17 cellular contexts compared by ENCODE assay signal in the genomic region with DNA sequence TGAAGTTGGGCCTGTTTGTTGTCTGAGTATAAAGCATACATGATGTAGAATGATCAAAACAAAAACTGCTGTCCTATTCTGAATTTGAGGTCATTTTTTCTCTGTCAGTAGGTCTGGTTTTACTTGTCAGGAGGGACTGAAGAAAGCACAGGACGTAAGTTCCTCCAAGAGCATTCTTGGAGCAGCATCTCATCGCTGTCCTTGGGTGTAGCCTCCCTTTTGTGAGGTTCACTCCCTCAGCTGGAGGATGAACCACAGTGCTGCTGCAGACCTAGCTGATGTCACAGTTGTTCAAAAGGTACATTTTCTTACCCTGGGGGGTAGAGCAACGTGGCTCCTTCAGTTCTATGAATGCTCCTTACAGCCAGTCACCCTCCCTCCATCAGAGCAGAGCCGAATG.
A peak's percentile ranks its signal among the peaks of the same experiment; 100 is the strongest.
DNase-seq lines count a peak whose midpoint lies in the region; ATAC-seq and TF ChIP-seq lines count a peak whose summit lies in the region.
"Had no signal": no experiment of that assay in that cellular context is flagged by ENCODE, and none has a peak within 500 bp of the region (broad histone marks: within the 10 kb centered on the region; RNA-seq: fewer than 3 reads in every experiment).

No MANE protein-coding gene starts in this region.

- H4K20me1 ChIP-seq in IMR-90 (ENCODE audit: insufficient read depth, low read length), result no peaks in the 10 kb centered on the region
- H4K20me1 ChIP-seq: BLaER1 treated with 17β-estradiol and CSF1 and Interleukin-3, amounts not matched to agents 10 nM and 100 nM had no signal

- POLR2A ChIA-PET in IMR-90 (lab: Charles Lee; ENCODE audit: unreplicated experiment), result no interaction called here

- no peak overlapping the region for H3K27ac ChIP-seq in IMR-90 (ENCODE audit: insufficient read depth, low read length)
- H3K27ac ChIP-seq: 22Rv1; BLaER1 treated with 17β-estradiol and CSF1 and Interleukin-3, amounts not matched to agents 10 nM and 100 nM had no signal

- no TSS peak for BruUV-seq in IMR-90 (replicated peaks; lab: Mats Ljungman, UMichigan)

- H3K36me3 ChIP-seq in IMR-90 (ENCODE audit: control insufficient read depth, insufficient read depth, low read length), result no peaks in the 10 kb centered on the region

- intact Hi-C loops in IMR-90 (cut with micrococcal nuclease), result no loop called here

- H3K4me3 ChIP-seq in AG10803 (ENCODE audit: low read length), result no peak overlapping the region
- H3K4me3 ChIP-seq in IMR-90 (ENCODE audit: insufficient read depth, low read depth, low read length), result no peak overlapping the region
- no peak overlapping the region for H3K4me3 ChIP-seq in epithelial cell of esophagus (ENCODE audit: low read length)
- H3K4me3 ChIP-seq: BLaER1 treated with 17β-estradiol and CSF1 and Interleukin-3, amounts not matched to agents 10 nM and 100 nM had no signal

- in situ Hi-C loops in IMR-90 (cut with MboI; ENCODE audit: low sequenced_read_pairs), result no loop called here

- no peak for TF ChIP-seq RAD21 in IMR-90 (IDR thresholded peaks at IDR 0.05; ENCODE audit: low read length)

- H3K56ac ChIP-seq in IMR-90 (ENCODE audit: extremely low read depth, insufficient read depth, low read length), result no peak overlapping the region

- no peaks in the 10 kb centered on the region for H3K9me1 ChIP-seq in IMR-90 (ENCODE audit: insufficient read depth, low read length)

- no peak overlapping the region for H2BK5ac ChIP-seq in IMR-90 (ENCODE audit: low read depth, low read length, poor library complexity, severe bottlenecking)

- 100% methylated on average over 1 of the region's 4 CpGs; no CpG with 5 or more reads in 1 of the 2 experiments for WGBS in IMR-90 (ENCODE audit: extremely low coverage in 2 of 2, insufficient read length in 1 of 2), 2 experiments

- H3K79me1 ChIP-seq in IMR-90 (ENCODE audit: low read depth in 1 of 2, low read length in 2 of 2), result no peaks in the 10 kb centered on the region

- H3K18ac ChIP-seq in IMR-90 (ENCODE audit: low read depth, low read length), result no peak overlapping the region

- H2AK9ac ChIP-seq in IMR-90 (replicated peaks; ENCODE audit: low read depth, low read length, poor library complexity), result no peak overlapping the region

- no peaks in the 10 kb centered on the region for H3K4me1 ChIP-seq in IMR-90 (ENCODE audit: control insufficient read depth, insufficient read depth, low read length)

- no peak overlapping the region for H3K4me2 ChIP-seq in IMR-90 (ENCODE audit: low read depth, low read length)

- peak overlapping the region; percentile 40 for H2AFZ ChIP-seq in IMR-90 (replicated peaks; ENCODE audit: low read length, poor library complexity)

- ATAC-seq in IMR-90 (ENCODE audit: low read depth) (no peak), HG03097 (IDR thresholded peaks at IDR 0.05; ENCODE audit: low FRiP score, unreplicated experiment) (no peak)

- TF ChIP-seq POLR2A in IMR-90 (IDR thresholded peaks at IDR 0.05; ENCODE audit: low read depth, low read length), result no peak

- no peak overlapping the region for H3K14ac ChIP-seq in IMR-90 (replicated peaks; ENCODE audit: low read depth, low read length)

- no peaks in the 10 kb centered on the region for H3K9me3 ChIP-seq in IMR-90 (ENCODE audit: control insufficient read depth, insufficient read depth, low read length)

- no peak overlapping the region for H4K91ac ChIP-seq in IMR-90 (ENCODE audit: insufficient read depth, low read depth, low read length)

- H4K8ac ChIP-seq in IMR-90 (ENCODE audit: low read depth in 2 of 2, low read length in 2 of 2), result no peak overlapping the region

- no peak overlapping the region for H3K23ac ChIP-seq in IMR-90 (ENCODE audit: low read depth, low read length)

- H3K27me3 ChIP-seq in IMR-90 (ENCODE audit: control insufficient read depth, insufficient read depth, low read length), result no peaks in the 10 kb centered on the region
- H3K27me3 ChIP-seq: BLaER1 treated with 17β-estradiol and CSF1 and Interleukin-3, amounts not matched to agents 10 nM and 100 nM had no signal

- DNase-seq in AG10803 (ENCODE audit: low read depth) (peak; percentile 13), IMR-90 (no peak), epithelial cell of esophagus (ENCODE audit: low read depth) (peak; percentile 27), islet precursor cell (peak; percentile 55), NCI-H774 (lab: John Stamatoyannopoulos, UW) (no peak), T1000 (lab: John Stamatoyannopoulos, UW) (no peak)
- no peak for DNase-seq in activated naive CD4-positive, alpha-beta T cell treated with Interleukin-2 at 50 U/mL for 16 hours
- DNase-seq: AML-193; CD4-positive, alpha-beta T cell; DMS79; EL; HCEC 1CT; HFFc6; KG1 had no signal

- CTCF ChIA-PET in IMR-90 (lab: Yijun Ruan, JAX), result no interaction called here

- dilution Hi-C loops in IMR-90 (cut with HindIII; ENCODE audit: low sequenced_read_pairs, unreplicated experiment), result no loop called here

- H2BK20ac ChIP-seq in IMR-90 (ENCODE audit: low read depth, low read length), result no peak overlapping the region

- H3K4ac ChIP-seq in IMR-90 (ENCODE audit: low read depth, low read length), result peak overlapping the region; percentile 26; the same call in 1 of the 2 replicates

- H3K9ac ChIP-seq in IMR-90 (ENCODE audit: low read depth, low read length), result no peak overlapping the region
- H3K9ac ChIP-seq: BLaER1 treated with 17β-estradiol and CSF1 and Interleukin-3, amounts not matched to agents 10 nM and 100 nM had no signal

- no peak overlapping the region for H2BK15ac ChIP-seq in IMR-90 (ENCODE audit: low read depth, low read length)

- H4K5ac ChIP-seq in IMR-90 (ENCODE audit: low read depth, low read length), result no peak overlapping the region

- no peak overlapping the region for H2AK5ac ChIP-seq in IMR-90 (ENCODE audit: low read depth, low read length)

- no peak overlapping the region for H2BK120ac ChIP-seq in IMR-90 (ENCODE audit: low read depth, low read length)

- TF ChIP-seq CTCF in AG10803 (conservative IDR thresholded peaks at IDR 0.05; ENCODE audit: low read length) (no peak), IMR-90 (conservative IDR thresholded peaks at IDR 0.05; ENCODE audit: low read depth, low read length) (no peak), epithelial cell of esophagus (IDR thresholded peaks at IDR 0.05; ENCODE audit: insufficient read depth, low read depth, low read length, missing control alignments) (peak; percentile 8)

TF ChIP-seq in IMR-90, 13 proteins besides CTCF, POLR2A, EP300 and RAD21:
- TF ChIP-seq MAFK (IDR thresholded peaks at IDR 0.05; ENCODE audit: low read depth, low read length), result no peak
- no peak for TF ChIP-seq RCOR1 (IDR thresholded peaks at IDR 0.05; ENCODE audit: insufficient replicate concordance, low read length)
- TF ChIP-seq BHLHE40 (IDR thresholded peaks at IDR 0.05; ENCODE audit: low read depth, low read length), result no peak
- TF ChIP-seq MAZ (IDR thresholded peaks at IDR 0.05; ENCODE audit: borderline replicate concordance, low read depth, low read length), result no peak
- TF ChIP-seq, protein P1, sequence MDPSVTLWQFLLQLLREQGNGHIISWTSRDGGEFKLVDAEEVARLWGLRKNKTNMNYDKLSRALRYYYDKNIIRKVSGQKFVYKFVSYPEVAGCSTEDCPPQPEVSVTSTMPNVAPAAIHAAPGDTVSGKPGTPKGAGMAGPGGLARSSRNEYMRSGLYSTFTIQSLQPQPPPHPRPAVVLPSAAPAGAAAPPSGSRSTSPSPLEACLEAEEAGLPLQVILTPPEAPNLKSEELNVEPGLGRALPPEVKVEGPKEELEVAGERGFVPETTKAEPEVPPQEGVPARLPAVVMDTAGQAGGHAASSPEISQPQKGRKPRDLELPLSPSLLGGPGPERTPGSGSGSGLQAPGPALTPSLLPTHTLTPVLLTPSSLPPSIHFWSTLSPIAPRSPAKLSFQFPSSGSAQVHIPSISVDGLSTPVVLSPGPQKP (IDR thresholded peaks at IDR 0.05; ENCODE audit: borderline replicate concordance, low read depth, low read length), result no peak
- no peak for TF ChIP-seq MXI1 (IDR thresholded peaks at IDR 0.05; ENCODE audit: borderline replicate concordance, low read depth, low read length)
- TF ChIP-seq RFX5 (IDR thresholded peaks at IDR 0.05; ENCODE audit: low read depth, low read length), result no peak
- TF ChIP-seq CEBPB (IDR thresholded peaks at IDR 0.05; ENCODE audit: low read depth, low read length), result no peak
- TF ChIP-seq FOS (IDR thresholded peaks at IDR 0.05; ENCODE audit: low read depth, low read length), result no peak
- TF ChIP-seq, protein P2, sequence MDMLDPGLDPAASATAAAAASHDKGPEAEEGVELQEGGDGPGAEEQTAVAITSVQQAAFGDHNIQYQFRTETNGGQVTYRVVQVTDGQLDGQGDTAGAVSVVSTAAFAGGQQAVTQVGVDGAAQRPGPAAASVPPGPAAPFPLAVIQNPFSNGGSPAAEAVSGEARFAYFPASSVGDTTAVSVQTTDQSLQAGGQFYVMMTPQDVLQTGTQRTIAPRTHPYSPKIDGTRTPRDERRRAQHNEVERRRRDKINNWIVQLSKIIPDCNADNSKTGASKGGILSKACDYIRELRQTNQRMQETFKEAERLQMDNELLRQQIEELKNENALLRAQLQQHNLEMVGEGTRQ (IDR thresholded peaks at IDR 0.05; ENCODE audit: low read depth, low read length), result no peak
- no peak for TF ChIP-seq CHD1 (IDR thresholded peaks at IDR 0.05; ENCODE audit: low read depth, low read length)
- TF ChIP-seq NFE2L2 (IDR thresholded peaks at IDR 0.05; ENCODE audit: low read depth, low read length), result no peak
- no peak for TF ChIP-seq SMC3 (IDR thresholded peaks at IDR 0.05; ENCODE audit: low read depth, low read length)
TF ChIP-seq in IMR-90: peak in this region for 0.

Comparison
In these comparisons a context has a peak if more than half of its experiments do, and no peak if none do; other contexts are left out.
1. DNase-seq: peak in AG10803 (single experiment), epithelial cell of esophagus (single experiment) and islet precursor cell (single experiment); none in IMR-90 (single experiment), activated naive CD4-positive, alpha-beta T cell treated with Interleukin-2 at 50 U/mL for 16 hours (single experiment), NCI-H774 (single experiment) and T1000 (single experiment).